Comparison of ENCODE assay signal across 1 cellular context in the genomic region with DNA sequence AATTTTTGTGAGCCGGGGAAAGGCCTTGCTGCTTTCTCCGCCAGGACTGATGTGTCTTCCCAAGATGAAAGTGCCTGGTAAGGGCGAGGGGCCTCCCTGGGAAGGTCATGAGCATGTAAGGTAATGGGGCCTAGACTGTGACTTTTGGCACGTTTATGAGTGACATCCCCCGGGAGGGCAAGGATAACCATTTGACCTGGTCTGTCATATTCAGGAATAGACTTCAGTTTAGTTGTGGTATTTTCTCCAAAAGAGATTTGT.
TF ChIP-seq lines count a peak whose summit lies in the region.

No MANE protein-coding gene starts in this region.

TF ChIP-seq in SK-N-SH, 30 proteins besides CTCF, POLR2A, EP300 and RAD21 (continued from another document):
- no peak for TF ChIP-seq TAF1 (IDR thresholded peaks at IDR 0.05; ENCODE audit: borderline replicate concordance, low read depth, low read length)
- TF ChIP-seq GABPA (IDR thresholded peaks at IDR 0.05; ENCODE audit: low read depth), result no peak
- no peak for TF ChIP-seq NRF1 (IDR thresholded peaks at IDR 0.05; ENCODE audit: low read depth, low read length)
- TF ChIP-seq USF2 (IDR thresholded peaks at IDR 0.05; ENCODE audit: borderline replicate concordance, low read depth, low read length), result no peak
